1 cellular context compared by ENCODE assay signal in the genomic region with DNA sequence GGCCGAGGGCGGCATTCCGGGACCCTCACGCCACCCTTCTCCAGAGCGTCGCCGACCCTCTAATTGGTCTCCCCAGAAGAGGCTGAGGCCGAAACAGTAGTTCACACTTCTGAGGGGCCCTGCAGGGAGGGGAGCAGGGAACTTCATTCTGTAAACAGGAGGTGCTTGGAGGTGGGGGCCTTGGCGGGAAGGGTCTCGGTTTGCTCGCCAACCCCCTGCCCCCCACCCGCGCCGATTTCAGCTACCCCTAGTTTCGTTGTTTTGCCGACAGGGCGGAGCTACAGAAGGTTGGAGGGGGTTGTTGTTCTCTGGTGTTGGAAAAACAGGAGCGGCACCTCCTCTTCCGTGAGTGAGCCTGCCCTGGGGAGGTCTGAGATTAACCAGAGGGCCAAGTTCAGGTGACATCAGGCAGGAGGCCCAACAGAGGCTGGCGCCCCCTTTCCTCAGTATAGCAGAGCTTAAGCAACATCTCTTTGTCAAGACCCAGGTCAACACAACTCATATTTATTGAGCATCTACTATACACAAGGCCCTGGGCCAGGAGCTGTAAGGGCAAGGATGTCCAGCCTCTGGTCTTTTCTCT.
TF ChIP-seq lines count a peak whose summit lies in the region.

No MANE protein-coding gene starts in this region.

TF ChIP-seq in HepG2, 621 proteins besides CTCF, POLR2A, EP300 and RAD21 (continued from another document and continues in another):
- TF ChIP-seq TEAD3 (CRISPR knock-in tag; optimal IDR thresholded peaks at IDR 0.05; ENCODE audit: borderline replicate concordance): peak; percentile 49
- TF ChIP-seq ZEB1 (IDR thresholded peaks at IDR 0.05; ENCODE audit: insufficient replicate concordance, low read depth): no peak
- no peak for TF ChIP-seq TCF12 (IDR thresholded peaks at IDR 0.05)
- no peak; the same call in none of the 2 replicates for TF ChIP-seq TCF12 (CRISPR knock-in tag; IDR thresholded peaks at IDR 0.05)
- TF ChIP-seq MIER3 (CRISPR knock-in tag; IDR thresholded peaks at IDR 0.05; ENCODE audit: borderline replicate concordance): peak; percentile 33; the same call in 1 of the 2 replicates
- TF ChIP-seq, protein P1, sequence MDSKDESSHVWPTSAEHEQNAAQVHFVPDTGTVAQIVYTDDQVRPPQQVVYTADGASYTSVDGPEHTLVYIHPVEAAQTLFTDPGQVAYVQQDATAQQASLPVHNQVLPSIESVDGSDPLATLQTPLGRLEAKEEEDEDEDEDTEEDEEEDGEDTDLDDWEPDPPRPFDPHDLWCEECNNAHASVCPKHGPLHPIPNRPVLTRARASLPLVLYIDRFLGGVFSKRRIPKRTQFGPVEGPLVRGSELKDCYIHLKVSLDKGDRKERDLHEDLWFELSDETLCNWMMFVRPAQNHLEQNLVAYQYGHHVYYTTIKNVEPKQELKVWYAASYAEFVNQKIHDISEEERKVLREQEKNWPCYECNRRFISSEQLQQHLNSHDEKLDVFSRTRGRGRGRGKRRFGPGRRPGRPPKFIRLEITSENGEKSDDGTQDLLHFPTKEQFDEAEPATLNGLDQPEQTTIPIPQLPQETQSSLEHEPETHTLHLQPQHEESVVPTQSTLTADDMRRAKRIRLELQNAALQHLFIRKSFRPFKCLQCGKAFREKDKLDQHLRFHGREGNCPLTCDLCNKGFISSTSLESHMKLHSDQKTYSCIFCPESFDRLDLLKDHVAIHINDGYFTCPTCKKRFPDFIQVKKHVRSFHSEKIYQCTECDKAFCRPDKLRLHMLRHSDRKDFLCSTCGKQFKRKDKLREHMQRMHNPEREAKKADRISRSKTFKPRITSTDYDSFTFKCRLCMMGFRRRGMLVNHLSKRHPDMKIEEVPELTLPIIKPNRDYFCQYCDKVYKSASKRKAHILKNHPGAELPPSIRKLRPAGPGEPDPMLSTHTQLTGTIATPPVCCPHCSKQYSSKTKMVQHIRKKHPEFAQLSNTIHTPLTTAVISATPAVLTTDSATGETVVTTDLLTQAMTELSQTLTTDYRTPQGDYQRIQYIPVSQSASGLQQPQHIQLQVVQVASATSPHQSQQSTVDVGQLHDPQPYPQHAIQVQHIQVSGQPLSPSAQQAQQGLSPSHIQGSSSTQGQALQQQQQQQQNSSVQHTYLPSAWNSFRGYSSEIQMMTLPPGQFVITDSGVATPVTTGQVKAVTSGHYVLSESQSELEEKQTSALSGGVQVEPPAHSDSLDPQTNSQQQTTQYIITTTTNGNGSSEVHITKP (CRISPR knock-in tag; IDR thresholded peaks at IDR 0.05; ENCODE audit: low read depth): peak; percentile 93; the same call in 1 of the 2 replicates
- no peak for TF ChIP-seq ZNF234 (CRISPR knock-in tag; conservative IDR thresholded peaks at IDR 0.05)
- TF ChIP-seq NFKB2 (CRISPR knock-in tag; IDR thresholded peaks at IDR 0.05; ENCODE audit: borderline replicate concordance): no peak; the same call in 1 of the 2 replicates
- TF ChIP-seq FOXP1 (IDR thresholded peaks at IDR 0.05): peak; percentile 52
- peak; percentile 94 for TF ChIP-seq FOXP1 (CRISPR knock-in tag; IDR thresholded peaks at IDR 0.05)
- TF ChIP-seq, protein P2, sequence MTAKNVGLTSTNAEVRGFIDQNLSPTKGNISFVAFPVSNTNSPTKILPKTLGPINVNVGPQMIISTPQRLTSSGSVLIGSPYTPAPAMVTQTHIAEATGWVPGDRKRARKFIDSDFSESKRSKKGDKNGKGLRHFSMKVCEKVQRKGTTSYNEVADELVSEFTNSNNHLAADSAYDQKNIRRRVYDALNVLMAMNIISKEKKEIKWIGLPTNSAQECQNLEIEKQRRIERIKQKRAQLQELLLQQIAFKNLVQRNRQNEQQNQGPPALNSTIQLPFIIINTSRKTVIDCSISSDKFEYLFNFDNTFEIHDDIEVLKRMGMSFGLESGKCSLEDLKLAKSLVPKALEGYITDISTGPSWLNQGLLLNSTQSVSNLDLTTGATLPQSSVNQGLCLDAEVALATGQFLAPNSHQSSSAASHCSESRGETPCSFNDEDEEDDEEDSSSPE (CRISPR knock-in tag; IDR thresholded peaks at IDR 0.05): no peak
- TF ChIP-seq MAZ (IDR thresholded peaks at IDR 0.05; ENCODE audit: borderline replicate concordance, low read depth, low read length): peak; percentile 59; the same call in 1 of the 2 replicates
- no peak; the same call in 1 of the 2 replicates for TF ChIP-seq MAZ (CRISPR knock-in tag; IDR thresholded peaks at IDR 0.05; ENCODE audit: low read depth)
- peak; percentile 74 for TF ChIP-seq THAP11 (CRISPR knock-in tag; IDR thresholded peaks at IDR 0.05)
- TF ChIP-seq, protein P3, sequence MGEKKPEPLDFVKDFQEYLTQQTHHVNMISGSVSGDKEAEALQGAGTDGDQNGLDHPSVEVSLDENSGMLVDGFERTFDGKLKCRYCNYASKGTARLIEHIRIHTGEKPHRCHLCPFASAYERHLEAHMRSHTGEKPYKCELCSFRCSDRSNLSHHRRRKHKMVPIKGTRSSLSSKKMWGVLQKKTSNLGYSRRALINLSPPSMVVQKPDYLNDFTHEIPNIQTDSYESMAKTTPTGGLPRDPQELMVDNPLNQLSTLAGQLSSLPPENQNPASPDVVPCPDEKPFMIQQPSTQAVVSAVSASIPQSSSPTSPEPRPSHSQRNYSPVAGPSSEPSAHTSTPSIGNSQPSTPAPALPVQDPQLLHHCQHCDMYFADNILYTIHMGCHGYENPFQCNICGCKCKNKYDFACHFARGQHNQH (CRISPR knock-in tag; IDR thresholded peaks at IDR 0.05): peak; percentile 78
- no peak for TF ChIP-seq SP1 (IDR thresholded peaks at IDR 0.05)
- TF ChIP-seq SP1 (CRISPR knock-in tag; IDR thresholded peaks at IDR 0.05): no peak
- no peak for TF ChIP-seq SUZ12 (IDR thresholded peaks at IDR 0.05; ENCODE audit: low read depth, low read length)
- TF ChIP-seq, protein P4, sequence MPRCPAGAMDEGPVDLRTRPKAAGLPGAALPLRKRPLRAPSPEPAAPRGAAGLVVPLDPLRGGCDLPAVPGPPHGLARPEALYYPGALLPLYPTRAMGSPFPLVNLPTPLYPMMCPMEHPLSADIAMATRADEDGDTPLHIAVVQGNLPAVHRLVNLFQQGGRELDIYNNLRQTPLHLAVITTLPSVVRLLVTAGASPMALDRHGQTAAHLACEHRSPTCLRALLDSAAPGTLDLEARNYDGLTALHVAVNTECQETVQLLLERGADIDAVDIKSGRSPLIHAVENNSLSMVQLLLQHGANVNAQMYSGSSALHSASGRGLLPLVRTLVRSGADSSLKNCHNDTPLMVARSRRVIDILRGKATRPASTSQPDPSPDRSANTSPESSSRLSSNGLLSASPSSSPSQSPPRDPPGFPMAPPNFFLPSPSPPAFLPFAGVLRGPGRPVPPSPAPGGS (CRISPR knock-in tag; IDR thresholded peaks at IDR 0.05): no peak
- TF ChIP-seq ZBTB8A (CRISPR knock-in tag; IDR thresholded peaks at IDR 0.05; ENCODE audit: borderline replicate concordance, low read depth): 0 out of 2 replicates have a peak, but pooled peaks have one; percentile 9
- peak; percentile 91 for TF ChIP-seq ZNF263 (CRISPR knock-in tag; IDR thresholded peaks at IDR 0.05)
- no peak for TF ChIP-seq MATR3 (CRISPR knock-in tag; IDR thresholded peaks at IDR 0.05)
- TF ChIP-seq FOXM1 (CRISPR knock-in tag; IDR thresholded peaks at IDR 0.05): no peak
- no peak for TF ChIP-seq SAFB2 (CRISPR knock-in tag; IDR thresholded peaks at IDR 0.05; ENCODE audit: borderline replicate concordance, low read depth)
- no peak for TF ChIP-seq ZNF136 (CRISPR knock-in tag; IDR thresholded peaks at IDR 0.05; ENCODE audit: low read depth)
- TF ChIP-seq SOX6 (IDR thresholded peaks at IDR 0.05): no peak
- TF ChIP-seq SOX6 (CRISPR knock-in tag; IDR thresholded peaks at IDR 0.05): peak; percentile 85
- no peak for TF ChIP-seq SOX13 (IDR thresholded peaks at IDR 0.05)
- peak in 1 of 2 experiments; percentile 81; a peak in 2 of 4 replicates for TF ChIP-seq SOX13 (CRISPR knock-in tag; conservative IDR thresholded peaks at IDR 0.05 in 1 of 2, IDR thresholded peaks at IDR 0.05 in 1 of 2)
- TF ChIP-seq CHD2 (IDR thresholded peaks at IDR 0.05; ENCODE audit: low read depth, low read length): no peak
- TF ChIP-seq, protein P5, sequence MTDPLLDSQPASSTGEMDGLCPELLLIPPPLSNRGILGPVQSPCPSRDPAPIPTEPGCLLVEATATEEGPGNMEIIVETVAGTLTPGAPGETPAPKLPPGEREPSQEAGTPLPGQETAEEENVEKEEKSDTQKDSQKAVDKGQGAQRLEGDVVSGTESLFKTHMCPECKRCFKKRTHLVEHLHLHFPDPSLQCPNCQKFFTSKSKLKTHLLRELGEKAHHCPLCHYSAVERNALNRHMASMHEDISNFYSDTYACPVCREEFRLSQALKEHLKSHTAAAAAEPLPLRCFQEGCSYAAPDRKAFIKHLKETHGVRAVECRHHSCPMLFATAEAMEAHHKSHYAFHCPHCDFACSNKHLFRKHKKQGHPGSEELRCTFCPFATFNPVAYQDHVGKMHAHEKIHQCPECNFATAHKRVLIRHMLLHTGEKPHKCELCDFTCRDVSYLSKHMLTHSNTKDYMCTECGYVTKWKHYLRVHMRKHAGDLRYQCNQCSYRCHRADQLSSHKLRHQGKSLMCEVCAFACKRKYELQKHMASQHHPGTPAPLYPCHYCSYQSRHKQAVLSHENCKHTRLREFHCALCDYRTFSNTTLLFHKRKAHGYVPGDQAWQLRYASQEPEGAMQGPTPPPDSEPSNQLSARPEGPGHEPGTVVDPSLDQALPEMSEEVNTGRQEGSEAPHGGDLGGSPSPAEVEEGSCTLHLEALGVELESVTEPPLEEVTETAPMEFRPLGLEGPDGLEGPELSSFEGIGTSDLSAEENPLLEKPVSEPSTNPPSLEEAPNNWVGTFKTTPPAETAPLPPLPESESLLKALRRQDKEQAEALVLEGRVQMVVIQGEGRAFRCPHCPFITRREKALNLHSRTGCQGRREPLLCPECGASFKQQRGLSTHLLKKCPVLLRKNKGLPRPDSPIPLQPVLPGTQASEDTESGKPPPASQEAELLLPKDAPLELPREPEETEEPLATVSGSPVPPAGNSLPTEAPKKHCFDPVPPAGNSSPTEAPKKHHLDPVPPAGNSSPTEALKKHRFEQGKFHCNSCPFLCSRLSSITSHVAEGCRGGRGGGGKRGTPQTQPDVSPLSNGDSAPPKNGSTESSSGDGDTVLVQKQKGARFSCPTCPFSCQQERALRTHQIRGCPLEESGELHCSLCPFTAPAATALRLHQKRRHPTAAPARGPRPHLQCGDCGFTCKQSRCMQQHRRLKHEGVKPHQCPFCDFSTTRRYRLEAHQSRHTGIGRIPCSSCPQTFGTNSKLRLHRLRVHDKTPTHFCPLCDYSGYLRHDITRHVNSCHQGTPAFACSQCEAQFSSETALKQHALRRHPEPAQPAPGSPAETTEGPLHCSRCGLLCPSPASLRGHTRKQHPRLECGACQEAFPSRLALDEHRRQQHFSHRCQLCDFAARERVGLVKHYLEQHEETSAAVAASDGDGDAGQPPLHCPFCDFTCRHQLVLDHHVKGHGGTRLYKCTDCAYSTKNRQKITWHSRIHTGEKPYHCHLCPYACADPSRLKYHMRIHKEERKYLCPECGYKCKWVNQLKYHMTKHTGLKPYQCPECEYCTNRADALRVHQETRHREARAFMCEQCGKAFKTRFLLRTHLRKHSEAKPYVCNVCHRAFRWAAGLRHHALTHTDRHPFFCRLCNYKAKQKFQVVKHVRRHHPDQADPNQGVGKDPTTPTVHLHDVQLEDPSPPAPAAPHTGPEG (CRISPR knock-in tag; IDR thresholded peaks at IDR 0.05): no peak
- TF ChIP-seq RORA (CRISPR knock-in tag; IDR thresholded peaks at IDR 0.05): no peak
- TF ChIP-seq SALL2 (CRISPR knock-in tag; IDR thresholded peaks at IDR 0.05): no peak
- TF ChIP-seq MED1 (CRISPR knock-in tag; IDR thresholded peaks at IDR 0.05): peak; percentile 76; the same call in 1 of the 2 replicates
- peak; percentile 81 for TF ChIP-seq POLR2AphosphoS5 (IDR thresholded peaks at IDR 0.05; ENCODE audit: low read depth, low read length)
- no peak for TF ChIP-seq RARG (CRISPR knock-in tag; IDR thresholded peaks at IDR 0.05; ENCODE audit: low read depth)
- no peak for TF ChIP-seq TCF7L2 (IDR thresholded peaks at IDR 0.05; ENCODE audit: low read depth, low read length)
- no peak for TF ChIP-seq ZNF501 (CRISPR knock-in tag; IDR thresholded peaks at IDR 0.05)
- TF ChIP-seq, protein P6, sequence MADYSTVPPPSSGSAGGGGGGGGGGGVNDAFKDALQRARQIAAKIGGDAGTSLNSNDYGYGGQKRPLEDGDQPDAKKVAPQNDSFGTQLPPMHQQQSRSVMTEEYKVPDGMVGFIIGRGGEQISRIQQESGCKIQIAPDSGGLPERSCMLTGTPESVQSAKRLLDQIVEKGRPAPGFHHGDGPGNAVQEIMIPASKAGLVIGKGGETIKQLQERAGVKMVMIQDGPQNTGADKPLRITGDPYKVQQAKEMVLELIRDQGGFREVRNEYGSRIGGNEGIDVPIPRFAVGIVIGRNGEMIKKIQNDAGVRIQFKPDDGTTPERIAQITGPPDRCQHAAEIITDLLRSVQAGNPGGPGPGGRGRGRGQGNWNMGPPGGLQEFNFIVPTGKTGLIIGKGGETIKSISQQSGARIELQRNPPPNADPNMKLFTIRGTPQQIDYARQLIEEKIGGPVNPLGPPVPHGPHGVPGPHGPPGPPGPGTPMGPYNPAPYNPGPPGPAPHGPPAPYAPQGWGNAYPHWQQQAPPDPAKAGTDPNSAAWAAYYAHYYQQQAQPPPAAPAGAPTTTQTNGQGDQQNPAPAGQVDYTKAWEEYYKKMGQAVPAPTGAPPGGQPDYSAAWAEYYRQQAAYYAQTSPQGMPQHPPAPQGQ (CRISPR knock-in tag; IDR thresholded peaks at IDR 0.05; ENCODE audit: borderline replicate concordance): no peak
- TF ChIP-seq, protein P7, sequence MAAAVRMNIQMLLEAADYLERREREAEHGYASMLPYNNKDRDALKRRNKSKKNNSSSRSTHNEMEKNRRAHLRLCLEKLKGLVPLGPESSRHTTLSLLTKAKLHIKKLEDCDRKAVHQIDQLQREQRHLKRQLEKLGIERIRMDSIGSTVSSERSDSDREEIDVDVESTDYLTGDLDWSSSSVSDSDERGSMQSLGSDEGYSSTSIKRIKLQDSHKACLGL (CRISPR knock-in tag; IDR thresholded peaks at IDR 0.05): no peak
- peak; percentile 64 for TF ChIP-seq ZNF329 (CRISPR knock-in tag; IDR thresholded peaks at IDR 0.05; ENCODE audit: low read depth)
- TF ChIP-seq ZNF292 (CRISPR knock-in tag; IDR thresholded peaks at IDR 0.05; ENCODE audit: borderline replicate concordance, low read depth): no peak
- peak; percentile 81; the same call in 1 of the 2 replicates for TF ChIP-seq GFI1 (CRISPR knock-in tag; IDR thresholded peaks at IDR 0.05; ENCODE audit: borderline replicate concordance)
- TF ChIP-seq ZNF382 (CRISPR knock-in tag; IDR thresholded peaks at IDR 0.05; ENCODE audit: borderline replicate concordance): no peak
- no peak for TF ChIP-seq FOSL1 (CRISPR knock-in tag; IDR thresholded peaks at IDR 0.05; ENCODE audit: borderline replicate concordance)
- peak; percentile 87 for TF ChIP-seq HNF4A (CRISPR knock-in tag; IDR thresholded peaks at IDR 0.05)
- no peak for TF ChIP-seq ZNF225 (CRISPR knock-in tag; IDR thresholded peaks at IDR 0.05)
- no peak for TF ChIP-seq ZNF747 (CRISPR knock-in tag; IDR thresholded peaks at IDR 0.05; ENCODE audit: borderline replicate concordance)
- TF ChIP-seq TBP (CRISPR knock-in tag; IDR thresholded peaks at IDR 0.05): no peak
- no peak; the same call in 1 of the 2 replicates for TF ChIP-seq YEATS4 (CRISPR knock-in tag; IDR thresholded peaks at IDR 0.05; ENCODE audit: borderline replicate concordance)
- 0 out of 2 replicates have a peak, but pooled peaks have one; percentile 34 for TF ChIP-seq REL (CRISPR knock-in tag; conservative IDR thresholded peaks at IDR 0.05)
- peak; percentile 87 for TF ChIP-seq RCOR2 (CRISPR knock-in tag; IDR thresholded peaks at IDR 0.05)
- TF ChIP-seq ZNF616 (CRISPR knock-in tag; IDR thresholded peaks at IDR 0.05; ENCODE audit: low read depth): 0 out of 2 replicates have a peak, but pooled peaks have one; percentile 17
- TF ChIP-seq ZNF143 (CRISPR knock-in tag; IDR thresholded peaks at IDR 0.05): no peak
- TF ChIP-seq HCFC1 (IDR thresholded peaks at IDR 0.05; ENCODE audit: low read depth, low read length): no peak
